8 cellular contexts compared by ENCODE assay signal in the genomic region with DNA sequence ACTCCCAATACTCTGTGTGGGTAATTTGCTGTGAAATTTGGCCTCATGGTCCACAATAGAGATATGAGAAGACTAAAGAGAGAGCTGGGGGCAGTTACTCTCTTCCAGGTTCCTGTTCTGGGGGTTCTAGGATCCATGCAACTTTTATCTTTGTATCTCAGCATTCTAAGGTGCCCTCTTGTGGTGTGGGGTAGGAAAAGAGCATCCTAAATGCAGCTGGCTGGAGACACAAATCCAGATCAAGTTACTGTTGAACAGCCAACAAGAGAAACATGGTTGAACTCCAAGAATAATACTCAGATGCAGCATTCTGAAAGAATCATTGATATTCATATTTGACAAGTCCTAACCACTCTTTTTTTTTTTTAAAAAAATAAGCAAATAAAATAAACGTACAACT.
DNase-seq lines count a peak whose midpoint lies in the region; ATAC-seq, FAIRE-seq and TF ChIP-seq lines count a peak whose summit lies in the region.

No MANE protein-coding gene starts in this region.

- H3K9me3 ChIP-seq in Peyer's patch (no peaks in the 10 kb centered on the region), sigmoid colon (no peaks in the 10 kb centered on the region)

- H3K27me3 ChIP-seq in Peyer's patch (no peaks in the 10 kb centered on the region), sigmoid colon (no peaks in the 10 kb centered on the region)

- no peak for TF ChIP-seq POLR2A in H54 (IDR thresholded peaks at IDR 0.05; ENCODE audit: low read depth, low read length)
- TF ChIP-seq POLR2A in Peyer's patch (IDR thresholded peaks at IDR 0.05): no peak
- TF ChIP-seq POLR2A in sigmoid colon (IDR thresholded peaks at IDR 0.05): no peak
- no peak for TF ChIP-seq POLR2A in GM18505 (IDR thresholded peaks at IDR 0.05; ENCODE audit: borderline replicate concordance, extremely low read depth, insufficient read depth, insufficient read length)

- H3K4me1 ChIP-seq in Peyer's patch (no peaks in the 10 kb centered on the region), sigmoid colon (peaks cover 0 to 32% (median 7%) of the 10 kb centered on the region in 4 donors)

- no peak for ATAC-seq in GM18505 (IDR thresholded peaks at IDR 0.05; ENCODE audit: unreplicated experiment)
- no peak for ATAC-seq in HG02981 (IDR thresholded peaks at IDR 0.05; ENCODE audit: unreplicated experiment)

- FAIRE-seq in H54 (lab: Jason Lieb, UNC): peak; percentile 90

- no peak overlapping the region for H3K27ac ChIP-seq in Peyer's patch
- H3K27ac ChIP-seq in sigmoid colon: peak overlapping the region in 3 of 4 donors; percentile 45 to 66 (median 51)

- intact Hi-C loops in sigmoid colon (cut with DNase I): no loop called here

- DNase-seq in AG09319 (ENCODE audit: extremely low read depth, low read depth) (peak; percentile 88), H54 (ENCODE audit: insufficient read length, low spot score) (peak; percentile 17), Peyer's patch (no peak), fibroblast of the conjunctiva (ENCODE audit: low read depth) (peak; percentile 72), sigmoid colon (no peak), DMS153 treated with DMSO at 0.1 percent for 48 hours (lab: John Stamatoyannopoulos, UW; ENCODE audit: unreplicated experiment) (no peak)

- H3K4me3 ChIP-seq in Peyer's patch: no peak overlapping the region
- H3K4me3 ChIP-seq in sigmoid colon: no peak overlapping the region

- 59 to 63% methylated on average over 1 of the region's 1 CpG for WGBS in sigmoid colon, 2 donors

- H3K36me3 ChIP-seq in Peyer's patch: no peaks in the 10 kb centered on the region
- no peaks in the 10 kb centered on the region for H3K36me3 ChIP-seq in sigmoid colon

- TF ChIP-seq CTCF in AG09319 (IDR thresholded peaks at IDR 0.05; ENCODE audit: low read depth, low read length): peak; percentile 74
- peak; percentile 8 to 27 (median 22) for TF ChIP-seq CTCF in Peyer's patch (IDR thresholded peaks at IDR 0.05)
- TF ChIP-seq CTCF in sigmoid colon (IDR thresholded peaks at IDR 0.05): peak; percentile 17 to 55 (median 34)

- no peak for TF ChIP-seq EP300 in sigmoid colon (IDR thresholded peaks at IDR 0.05)

Comparison
In these comparisons a context has a peak if more than half of its experiments do, and no peak if none do; other contexts are left out.
1. DNase-seq: peak in AG09319 (single experiment), H54 (single experiment) and fibroblast of the conjunctiva (single experiment); none in Peyer's patch (0 of 3), sigmoid colon (single experiment) and DMS153 treated with DMSO at 0.1 percent for 48 hours (single experiment).
2. CTCF ChIP-seq: peak in every context shown above with its lines; median percentile 74 in AG09319; 34 in sigmoid colon; 22 in Peyer's patch.
3. H3K27ac ChIP-seq: peak in sigmoid colon (3 of 4); none in Peyer's patch (0 of 4).